In the genomic region with DNA sequence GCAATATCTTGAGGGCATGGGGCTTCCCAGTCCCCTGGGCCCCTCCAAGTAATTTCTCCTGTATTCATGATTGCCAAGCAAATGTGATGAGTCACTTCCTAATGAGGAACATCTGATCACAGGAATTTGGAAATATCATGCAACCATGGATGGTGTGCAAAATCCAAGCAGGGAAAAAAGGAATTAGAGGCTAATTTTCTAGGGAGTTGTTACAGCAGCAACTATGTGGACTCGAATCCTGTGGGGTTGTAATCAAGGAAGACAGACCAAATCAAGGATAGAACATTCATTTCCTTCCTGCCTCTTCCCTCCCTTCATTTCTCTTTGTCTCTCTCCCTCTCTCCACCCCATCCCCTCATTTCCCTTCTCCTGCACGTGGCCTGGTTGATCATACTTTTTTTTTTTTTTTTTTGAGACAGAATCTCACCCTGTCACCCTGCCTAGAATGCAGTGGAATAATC, we compare ENCODE assay signal across 10 cellular contexts. TPM values are rescaled to one million over a fixed set of nuclear protein-coding genes. Genes with fewer than 3 reads are reported as not detected.
DNase-seq lines count a peak whose midpoint lies in the region; ATAC-seq, FAIRE-seq and TF ChIP-seq lines count a peak whose summit lies in the region.
"Had no signal": no experiment of that assay in that cellular context is flagged by ENCODE, and none has a peak within 500 bp of the region (broad histone marks: within the 10 kb centered on the region; RNA-seq: fewer than 3 reads in every experiment).

No MANE protein-coding gene starts in this region.

- TF ChIP-seq CTCF in HEK293 (tag by site-specific recombination; IDR thresholded peaks at IDR 0.05) (no peak), GM12878 (IDR thresholded peaks at IDR 0.05 in 2 of 3, conservative IDR thresholded peaks at IDR 0.05 in 1 of 3; ENCODE audit: control insufficient read depth in 2 of 3, extremely low read depth in 1 of 3, insufficient read depth in 1 of 3, low read depth in 3 of 3, low read length in 3 of 3) (no peak), osteoblast (IDR thresholded peaks at IDR 0.05; ENCODE audit: extremely low read depth, low read depth, low read length) (no peak)

- FAIRE-seq in GM12878 (lab: Jason Lieb, UNC) = peak; percentile 41
- FAIRE-seq: RCC 7860 had no signal

- no peak overlapping the region for H3K4me3 ChIP-seq in HEK293 (ENCODE audit: low read depth, low read length)
- H3K4me3 ChIP-seq in GM12878 = no peak overlapping the region
- H3K4me3 ChIP-seq in osteoblast (ENCODE audit: insufficient read depth, low read length) = no peak overlapping the region
- H3K4me3 ChIP-seq: ovary had no signal

- H3K36me3 ChIP-seq in HEK293 (ENCODE audit: control insufficient read depth in 2 of 2, insufficient read depth in 1 of 2, low read length in 2 of 2) = no peaks in the 10 kb centered on the region
- no peaks in the 10 kb centered on the region for H3K36me3 ChIP-seq in GM12878 (ENCODE audit: control insufficient read depth in 2 of 2, insufficient read depth in 2 of 2, low read length in 1 of 2)
- H3K36me3 ChIP-seq in osteoblast (ENCODE audit: insufficient read depth, low read length) = no peaks in the 10 kb centered on the region
- H3K36me3 ChIP-seq: ovary had no signal

- SMC1A ChIA-PET in GM12878 (lab: Charles Lee; ENCODE audit: uncharacterized antibody, unreplicated experiment) = interaction anchor here (1.3 to 2.0 kb wide), 4 partner anchors 18 to 69 kb away, joined by 3 to 10 read pairs (median 4); no protein-coding TSS in a partner anchor

- CTCF ChIA-PET in HEK293 (lab: Yijun Ruan, JAX) (interaction anchor here (0.6 kb wide), 1 partner anchor 800 kb away, joined by 3 read pairs; no protein-coding TSS in a partner anchor), GM12878 (lab: Yijun Ruan, JAX) (interaction anchor here (0.7 to 1.9 kb wide), 4 partner anchors 10 to 337 kb away, joined by 3 to 7 read pairs (median 4); a partner anchor contains a TSS)

- H4K20me1 ChIP-seq in GM12878 (ENCODE audit: control insufficient read depth, insufficient read depth) (no peaks in the 10 kb centered on the region), osteoblast (ENCODE audit: insufficient read depth, low read length) (no peaks in the 10 kb centered on the region)

- no TSS peak for BruUV-seq in GM12878 (replicated peaks; lab: Mats Ljungman, UMichigan)

- H2AFZ ChIP-seq in GM12878 (ENCODE audit: control insufficient read depth, low read depth, low read length) (no peak overlapping the region), osteoblast (ENCODE audit: low read length) (no peak overlapping the region)

- H3K4me2 ChIP-seq in GM12878 (ENCODE audit: control insufficient read depth, insufficient read depth) (no peak overlapping the region), osteoblast (ENCODE audit: insufficient read depth, low read length) (peak overlapping the region; percentile 40)

- intact Hi-C loops in GM12878 (cut with micrococcal nuclease; ENCODE audit: unreplicated experiment) = no loop called here

- no peaks in the 10 kb centered on the region for H3K27me3 ChIP-seq in GM12878 (replicated peaks in 1 of 2; ENCODE audit: control insufficient read depth in 2 of 2, insufficient read depth in 2 of 2, low read length in 1 of 2)
- H3K27me3 ChIP-seq in osteoblast (ENCODE audit: insufficient read depth, low read length) = no peaks in the 10 kb centered on the region
- H3K27me3 ChIP-seq: foreskin keratinocyte, ovary had no signal

- H3K4me1 ChIP-seq in HEK293 (ENCODE audit: control insufficient read depth, insufficient read depth, low read length) (no peaks in the 10 kb centered on the region), GM12878 (ENCODE audit: control insufficient read depth, insufficient read depth, low read length) (peaks cover 25% of the 10 kb centered on the region), osteoblast (ENCODE audit: insufficient read depth, low read length) (peaks cover 12% of the 10 kb centered on the region)

- no peak for TF ChIP-seq EP300 in GM12878 (IDR thresholded peaks at IDR 0.05; ENCODE audit: borderline replicate concordance in 1 of 2, control insufficient read depth in 1 of 2, low read depth in 2 of 2, low read length in 2 of 2)

- ATAC-seq in GM12878 = no peak
- ATAC-seq in HG03095 (IDR thresholded peaks at IDR 0.05; ENCODE audit: unreplicated experiment) = no peak
- ATAC-seq: foreskin keratinocyte had no signal

- RAD21 ChIA-PET in GM12878 (lab: Charles Lee; ENCODE audit: unreplicated experiment) = interaction anchor here (1.0 to 1.6 kb wide), 2 partner anchors 28 to 30 kb away, joined by 4 to 6 read pairs; no protein-coding TSS in a partner anchor

- H3K79me2 ChIP-seq in GM12878 (ENCODE audit: control insufficient read depth, insufficient read depth, low read length) (no peaks in the 10 kb centered on the region), osteoblast (ENCODE audit: insufficient read depth, low read length) (no peaks in the 10 kb centered on the region)

- POLR2A ChIA-PET in HEK293 (lab: Yijun Ruan, JAX) (interaction anchor here (1.0 kb wide), 1 partner anchor 86 kb away, joined by 4 read pairs; a partner anchor contains a TSS), GM12878 (lab: Charles Lee) (interaction anchor here (0.6 to 1.2 kb wide), 3 partner anchors 9 to 97 kb away, joined by 3 to 4 read pairs (median 3); a partner anchor contains a TSS)

- TF ChIP-seq POLR2A in GM12878 (IDR thresholded peaks at IDR 0.05; ENCODE audit: low read depth, low read length) = no peak

- no peaks in the 10 kb centered on the region for H3K9me3 ChIP-seq in HEK293 (ENCODE audit: control insufficient read depth, insufficient read depth, low read depth, low read length)
- no peaks in the 10 kb centered on the region for H3K9me3 ChIP-seq in GM12878 (replicated peaks; ENCODE audit: control insufficient read depth, insufficient read depth, low read length)
- no peaks in the 10 kb centered on the region for H3K9me3 ChIP-seq in osteoblast (ENCODE audit: low read depth, low read length)
- H3K9me3 ChIP-seq: ovary had no signal

- TF ChIP-seq RAD21 in GM12878 (IDR thresholded peaks at IDR 0.05; ENCODE audit: insufficient read depth, low read depth, low read length) = no peak

- in situ Hi-C loops in GM12878 (cut with MboI) = no loop called here

- DNase-seq in GM12878 (ENCODE audit: low read depth, low spot score) (no peak), osteoblast (ENCODE audit: insufficient read length, low spot score, missing footprints) (peak; percentile 36), NCI-H1930 (lab: John Stamatoyannopoulos, UW) (no peak), GOT3 (lab: John Stamatoyannopoulos, UW) (no peak)
- DNase-seq: activated CD8-positive, alpha-beta memory T cell treated with anti-CD3 and anti-CD28 coated beads, Interleukin-2, amount 50 U/mL, for 4 hours; ovary had no signal

- H3K27ac ChIP-seq in HEK293 (ENCODE audit: extremely low read depth, low read depth, low read length) (no peak overlapping the region), GM12878 (ENCODE audit: control insufficient read depth, insufficient read depth) (no peak overlapping the region), osteoblast (ENCODE audit: low read depth, low read length) (no peak overlapping the region)
- H3K27ac ChIP-seq: foreskin keratinocyte, ovary had no signal

- WGBS in GM12878 (ENCODE audit: insufficient coverage, insufficient replicate concordance, low lambda C conversion rate, missing lambda C conversion rate) = 38% methylated on average over 1 of the region's 2 CpGs

- no peak overlapping the region for H3K9ac ChIP-seq in GM12878 (ENCODE audit: control insufficient read depth, insufficient read depth, low read length)

RNA-seq across cellular contexts. Expression of a gene that starts 23.9 kb away (rescaled TPM):
- total RNA-seq in GM12878 (2013; cell fraction: nucleolus; rRNA removed) = 48.5 and 51.9 TPM in 2 replicates
- 47.8 and 60.3 TPM in 2 replicates for total RNA-seq in GM12878 (2014; rRNA removed)
- 14.9 and 18.0 TPM in 2 replicates for total RNA-seq in GM12878 (2014; rRNA removed; fragmentation: Illumina TruSeq; extraction: Trizol)
- total RNA-seq in GM12878 (2021) = 71.5 and 75.1 TPM in 2 replicates
- 7.2 TPM for polyA plus RNA-seq in GM12878 (2011; ENCODE audit: low read depth)
- polyA plus RNA-seq in GM12878 (2011; rRNA removed) = 10.2 and 24.2 TPM in 2 replicates
- polyA plus RNA-seq in GM12878 (2011; cell fraction: cytosol; rRNA removed) = 25.0 and 44.5 TPM in 2 replicates
- polyA plus RNA-seq in GM12878 (2011; cell fraction: nucleus; rRNA removed) = 54.0 and 54.7 TPM in 2 replicates
- 25.3 and 36.4 TPM in 2 replicates for polyA plus RNA-seq in GM12878 (2012)
- polyA plus RNA-seq in GM12878 (2014; fragmentation: Illumina TruSeq; extraction: Trizol) = 6.6 and 15.6 TPM in 2 replicates
- 1 to 10 TPM in 1 of 2 experiments, under 1 TPM in 1; 0.90 to 1.1 TPM for polyA plus RNA-seq in GM12878 (2014; fragmentation: Nextera tagmentation; extraction: Ambion mirVana)
- 47.0 and 50.2 TPM in 2 replicates for polyA plus RNA-seq in GM12878 (2014; rRNA removed)
- polyA plus RNA-seq in GM12878 (2016; fragmentation: Nextera tagmentation; extraction: Ambion mirVana) = 10 to 100 TPM; 26.7 to 27.0 TPM
- 16.2 and 34.8 TPM in 2 replicates for polyA minus RNA-seq in GM12878 (2011; rRNA and poly(A)+ RNA removed)
- 16.7 and 18.5 TPM in 2 replicates for polyA minus RNA-seq in GM12878 (2011; cell fraction: cytosol; rRNA and poly(A)+ RNA removed)
- 25.1 and 38.4 TPM in 2 replicates for polyA minus RNA-seq in GM12878 (2011; cell fraction: nucleus; rRNA and poly(A)+ RNA removed)
- total RNA-seq in osteoblast = 6.5 and 9.4 TPM in 2 replicates

RNA-seq across cellular contexts. Expression of a gene that starts 31.4 kb away (rescaled TPM):
- total RNA-seq in GM12878 (2013; cell fraction: nucleolus; rRNA removed) = 0.10 TPM in 1 of 2 replicates, not detected in the other
- 0.05 and 0.06 TPM in 2 replicates for total RNA-seq in GM12878 (2014; rRNA removed)
- total RNA-seq in GM12878 (2014; rRNA removed; fragmentation: Illumina TruSeq; extraction: Trizol) = 0.04 and 0.05 TPM in 2 replicates
- 0.15 and 0.19 TPM in 2 replicates for total RNA-seq in GM12878 (2021)
- polyA plus RNA-seq in GM12878 (2011; ENCODE audit: low read depth) = 0.07 TPM
- polyA plus RNA-seq in GM12878 (2011; rRNA removed) = not detected in 2 replicates
- not detected in 2 replicates for polyA plus RNA-seq in GM12878 (2011; cell fraction: cytosol; rRNA removed)
- 0.10 and 0.12 TPM in 2 replicates for polyA plus RNA-seq in GM12878 (2011; cell fraction: nucleus; rRNA removed)
- polyA plus RNA-seq in GM12878 (2012) = 0.17 and 0.23 TPM in 2 replicates
- polyA plus RNA-seq in GM12878 (2014; fragmentation: Illumina TruSeq; extraction: Trizol) = not detected in 2 replicates
- polyA plus RNA-seq in GM12878 (2014; fragmentation: Nextera tagmentation; extraction: Ambion mirVana) = not detected
- 0.28 and 0.49 TPM in 2 replicates for polyA plus RNA-seq in GM12878 (2014; rRNA removed)
- polyA plus RNA-seq in GM12878 (2016; fragmentation: Nextera tagmentation; extraction: Ambion mirVana) = not detected
- not detected in 2 replicates for polyA minus RNA-seq in GM12878 (2011; rRNA and poly(A)+ RNA removed)
- polyA minus RNA-seq in GM12878 (2011; cell fraction: cytosol; rRNA and poly(A)+ RNA removed) = not detected in 2 replicates
- not detected in 2 replicates for polyA minus RNA-seq in GM12878 (2011; cell fraction: nucleus; rRNA and poly(A)+ RNA removed)
- under 0.01 and 0.29 TPM in 2 replicates for total RNA-seq in osteoblast

RNA-seq across cellular contexts. Expression of a gene that starts 36.1 kb away (rescaled TPM):
- 37.8 and 39.1 TPM in 2 replicates for total RNA-seq in GM12878 (2013; cell fraction: nucleolus; rRNA removed)
- total RNA-seq in GM12878 (2014; rRNA removed) (33.2 and 39.9 TPM in 2 replicates), GM12878 (2014; rRNA removed; fragmentation: Illumina TruSeq; extraction: Trizol) (11.7 and 16.2 TPM in 2 replicates), GM12878 (2021) (63.7 and 65.7 TPM in 2 replicates), osteoblast (18.5 and 19.4 TPM in 2 replicates)
- 18.1 TPM for polyA plus RNA-seq in GM12878 (2011; ENCODE audit: low read depth)
- polyA plus RNA-seq in GM12878 (2011; rRNA removed) (7.3 and 13.8 TPM in 2 replicates), GM12878 (2014; fragmentation: Illumina TruSeq; extraction: Trizol) (8.3 and 13.7 TPM in 2 replicates), GM12878 (2014; fragmentation: Nextera tagmentation; extraction: Ambion mirVana) (1 to 10 TPM in 1 of 2 experiments, under 1 TPM in 1; 0.50 to 1.2 TPM), GM12878 (2014; rRNA removed) (47.8 and 55.6 TPM in 2 replicates), GM12878 (2016; fragmentation: Nextera tagmentation; extraction: Ambion mirVana) (10 to 100 TPM; 32.6 to 33.3 TPM)
- polyA plus RNA-seq in GM12878 (2011; cell fraction: cytosol; rRNA removed) = 22.0 and 27.1 TPM in 2 replicates
- 59.8 and 71.4 TPM in 2 replicates for polyA plus RNA-seq in GM12878 (2011; cell fraction: nucleus; rRNA removed)
- polyA plus RNA-seq in GM12878 (2012) = 51.5 and 56.1 TPM in 2 replicates
- 8.7 and 22.5 TPM in 2 replicates for polyA minus RNA-seq in GM12878 (2011; rRNA and poly(A)+ RNA removed)
- polyA minus RNA-seq in GM12878 (2011; cell fraction: cytosol; rRNA and poly(A)+ RNA removed) = 21.2 TPM in 2 replicates
- polyA minus RNA-seq in GM12878 (2011; cell fraction: nucleus; rRNA and poly(A)+ RNA removed) = 11.8 and 19.4 TPM in 2 replicates

RNA-seq across cellular contexts. Expression of a gene that starts 51.0 kb away (rescaled TPM):
- 4.9 and 5.0 TPM in 2 replicates for total RNA-seq in GM12878 (2013; cell fraction: nucleolus; rRNA removed)
- total RNA-seq in GM12878 (2014; rRNA removed) (0.49 and 1.2 TPM in 2 replicates), GM12878 (2014; rRNA removed; fragmentation: Illumina TruSeq; extraction: Trizol) (0.18 and 0.28 TPM in 2 replicates), GM12878 (2021) (1.1 and 1.5 TPM in 2 replicates), osteoblast (0.36 TPM in 1 of 2 replicates, not detected in the other)
- 0.43 TPM for polyA plus RNA-seq in GM12878 (2011; ENCODE audit: low read depth)
- polyA plus RNA-seq in GM12878 (2011; rRNA removed) (0.65 and 0.81 TPM in 2 replicates), GM12878 (2014; fragmentation: Illumina TruSeq; extraction: Trizol) (0.56 TPM in 1 of 2 replicates, not detected in the other), GM12878 (2014; fragmentation: Nextera tagmentation; extraction: Ambion mirVana) (under 1 TPM; 0.29 TPM), GM12878 (2014; rRNA removed) (0.78 and 1.2 TPM in 2 replicates), GM12878 (2016; fragmentation: Nextera tagmentation; extraction: Ambion mirVana) (under 1 TPM; 0.60 to 0.71 TPM)
- 0.80 and 1.1 TPM in 2 replicates for polyA plus RNA-seq in GM12878 (2011; cell fraction: cytosol; rRNA removed)
- polyA plus RNA-seq in GM12878 (2011; cell fraction: nucleus; rRNA removed) = 4.4 and 5.2 TPM in 2 replicates
- 1.3 and 1.6 TPM in 2 replicates for polyA plus RNA-seq in GM12878 (2012)
- 0.51 and 2.3 TPM in 2 replicates for polyA minus RNA-seq in GM12878 (2011; rRNA and poly(A)+ RNA removed)
- polyA minus RNA-seq in GM12878 (2011; cell fraction: cytosol; rRNA and poly(A)+ RNA removed) = not detected in 2 replicates
- polyA minus RNA-seq in GM12878 (2011; cell fraction: nucleus; rRNA and poly(A)+ RNA removed) = 0.85 TPM in 1 of 2 replicates, not detected in the other

RNA-seq across cellular contexts. Expression of a gene that starts 58.6 kb away (rescaled TPM):
- total RNA-seq in GM12878 (2013; cell fraction: nucleolus; rRNA removed) = 2.1 TPM in 1 of 2 replicates, not detected in the other
- total RNA-seq in GM12878 (2014; rRNA removed) = 1.8 and 1.9 TPM in 2 replicates
- total RNA-seq in GM12878 (2014; rRNA removed; fragmentation: Illumina TruSeq; extraction: Trizol) = 0.18 and 0.83 TPM in 2 replicates
- 7.0 and 8.3 TPM in 2 replicates for total RNA-seq in GM12878 (2021)
- polyA plus RNA-seq in GM12878 (2011; ENCODE audit: low read depth) = 4.0 TPM
- polyA plus RNA-seq in GM12878 (2011; rRNA removed) = 0.19 and 0.60 TPM in 2 replicates
- 0.81 and 1.7 TPM in 2 replicates for polyA plus RNA-seq in GM12878 (2011; cell fraction: cytosol; rRNA removed)
- polyA plus RNA-seq in GM12878 (2011; cell fraction: nucleus; rRNA removed) = 21.7 and 26.8 TPM in 2 replicates
- 5.1 and 6.3 TPM in 2 replicates for polyA plus RNA-seq in GM12878 (2012)
- polyA plus RNA-seq in GM12878 (2014; fragmentation: Illumina TruSeq; extraction: Trizol) = 0.15 TPM in 1 of 2 replicates, not detected in the other
- polyA plus RNA-seq in GM12878 (2014; fragmentation: Nextera tagmentation; extraction: Ambion mirVana) = 1 to 10 TPM in 1 of 2 experiments, under 1 TPM in 1; 0.14 to 1.1 TPM
- 8.6 and 12.5 TPM in 2 replicates for polyA plus RNA-seq in GM12878 (2014; rRNA removed)
- polyA plus RNA-seq in GM12878 (2016; fragmentation: Nextera tagmentation; extraction: Ambion mirVana) = 1 to 10 TPM; 1.1 to 2.8 TPM
- polyA minus RNA-seq in GM12878 (2011; rRNA and poly(A)+ RNA removed) = not detected in 2 replicates
- not detected in 2 replicates for polyA minus RNA-seq in GM12878 (2011; cell fraction: cytosol; rRNA and poly(A)+ RNA removed)
- polyA minus RNA-seq in GM12878 (2011; cell fraction: nucleus; rRNA and poly(A)+ RNA removed) = 1.5 and 3.0 TPM in 2 replicates
- total RNA-seq in osteoblast = not detected in 2 replicates
- total RNA-seq: foreskin keratinocyte had no signal
